In genomic region chr1:219467524-219467923, GRCh38 we compare ENCODE assay signal across 29 cellular contexts.
"Had no signal": no experiment of that assay in that cellular context is flagged by ENCODE, and none has a peak within 500 bp of the region (broad histone marks: within the 10 kb centered on the region; RNA-seq: fewer than 3 reads in every experiment).

No MANE protein-coding gene starts in this region.

- H3K36me3 ChIP-seq: ascending aorta, breast epithelium, esophagus muscularis mucosa, heart left ventricle, lower lobe of right lung, thoracic aorta, WERI-Rb-1 had no signal

- H3K4me1 ChIP-seq: ascending aorta, breast epithelium, esophagus muscularis mucosa, lower lobe of right lung had no signal

- H3K9ac ChIP-seq: SK-N-SH had no signal

- DNase-seq: activated CD4-positive, alpha-beta T cell treated with anti-CD3 and anti-CD28 coated beads, Interleukin-2, amount 50 U/mL, for 1 hour; activated CD8-positive, alpha-beta memory T cell treated with anti-CD3 and anti-CD28 coated beads, Interleukin-2, amount 10 ng/mL, durations not matched to agents 7 days and 5 days; activated CD8-positive, alpha-beta T cell treated with anti-CD3 and anti-CD28 coated beads, Interleukin-2, amount 10 ng/mL, durations not matched to agents 7 days and 5 days; activated gamma-delta T cell; activated naive CD4-positive, alpha-beta T cell treated with anti-CD3 and anti-CD28 coated beads, Interleukin-2, amount 10 ng/mL, durations not matched to agents 7 days and 5 days; activated naive CD8-positive, alpha-beta T cell treated with anti-CD3 and anti-CD28 coated beads, Interleukin-2, amount 10 ng/mL, durations not matched to agents 7 days and 5 days; central memory CD4-positive, alpha-beta T cell; dermis blood vessel endothelial cell; effector CD4-positive, alpha-beta T cell; heart left ventricle; lower lobe of right lung; mesendoderm; natural killer cell; posterior cingulate gyrus; right cardiac atrium; SK-N-SH; stimulated activated CD4-positive, alpha-beta T cell treated with anti-CD3 and anti-CD28 coated beads, Interleukin-15, amount 100 ng/mL, for 24 hours; stimulated activated CD4-positive, alpha-beta T cell treated with anti-CD3 and anti-CD28 coated beads, Interleukin-2, amount 100 ng/mL, for 24 hours; stimulated activated naive CD4-positive, alpha-beta T cell treated with Interleukin-2 at 50 U/mL for 16 hours; SW 1271; T-helper 9 cell; trophoblast cell; WERI-Rb-1 had no signal

- H3K9me3 ChIP-seq: ascending aorta, breast epithelium, esophagus muscularis mucosa, heart left ventricle, lower lobe of right lung, SK-N-SH, thoracic aorta had no signal

- H3K4me3 ChIP-seq: ascending aorta, breast epithelium, esophagus muscularis mucosa, heart left ventricle, lower lobe of right lung, thoracic aorta had no signal

- H3K27me3 ChIP-seq: ascending aorta, breast epithelium, esophagus muscularis mucosa, heart left ventricle had no signal

- H3K36me3 Mint-ChIP-seq: activated CD8-positive, alpha-beta memory T cell treated with anti-CD3 and anti-CD28 coated beads, Interleukin-2, amount 10 ng/mL, durations not matched to agents 7 days and 5 days; activated naive CD4-positive, alpha-beta T cell treated with anti-CD3 and anti-CD28 coated beads, Interleukin-2, amount 10 ng/mL, durations not matched to agents 7 days and 5 days; activated naive CD8-positive, alpha-beta T cell treated with anti-CD3 and anti-CD28 coated beads, Interleukin-2, amount 10 ng/mL, durations not matched to agents 7 days and 5 days; natural killer cell had no signal

- H3K27ac Mint-ChIP-seq: activated CD8-positive, alpha-beta memory T cell treated with anti-CD3 and anti-CD28 coated beads, Interleukin-2, amount 10 ng/mL, durations not matched to agents 7 days and 5 days; activated CD8-positive, alpha-beta T cell treated with anti-CD3 and anti-CD28 coated beads, Interleukin-2, amount 10 ng/mL, durations not matched to agents 7 days and 5 days; activated naive CD4-positive, alpha-beta T cell treated with anti-CD3 and anti-CD28 coated beads, Interleukin-2, amount 10 ng/mL, durations not matched to agents 7 days and 5 days; activated naive CD8-positive, alpha-beta T cell treated with anti-CD3 and anti-CD28 coated beads, Interleukin-2, amount 10 ng/mL, durations not matched to agents 7 days and 5 days; natural killer cell; T-helper 1 cell treated with Interleukin-12 subunit alpha and Interleukin-12 subunit beta and Interleukin-4 antibody, amounts not matched to agents 30 μg/mL and 1 μg/mL, for 36 hours had no signal

- H3K4me1 Mint-ChIP-seq: activated CD8-positive, alpha-beta memory T cell treated with anti-CD3 and anti-CD28 coated beads, Interleukin-2, amount 10 ng/mL, durations not matched to agents 7 days and 5 days; activated naive CD4-positive, alpha-beta T cell treated with anti-CD3 and anti-CD28 coated beads, Interleukin-2, amount 10 ng/mL, durations not matched to agents 7 days and 5 days; activated naive CD8-positive, alpha-beta T cell treated with anti-CD3 and anti-CD28 coated beads, Interleukin-2, amount 10 ng/mL, durations not matched to agents 7 days and 5 days; natural killer cell had no signal

- H3K9me3 Mint-ChIP-seq: activated naive CD4-positive, alpha-beta T cell treated with anti-CD3 and anti-CD28 coated beads, Interleukin-2, amount 10 ng/mL, durations not matched to agents 7 days and 5 days; activated naive CD8-positive, alpha-beta T cell treated with anti-CD3 and anti-CD28 coated beads, Interleukin-2, amount 10 ng/mL, durations not matched to agents 7 days and 5 days; T-helper 1 cell treated with Interleukin-12 subunit alpha and Interleukin-12 subunit beta and Interleukin-4 antibody, amounts not matched to agents 30 μg/mL and 1 μg/mL, for 36 hours had no signal

- H3K4me2 ChIP-seq: SK-N-SH had no signal

- ATAC-seq: activated CD4-positive, CD25-positive, alpha-beta regulatory T cell treated with anti-CD3 and anti-CD28 coated beads, Interleukin-2, amount 50 U/mL, for 24 hours; activated CD8-positive, alpha-beta memory T cell treated with anti-CD3 and anti-CD28 coated beads, Interleukin-2, amount 10 ng/mL, durations not matched to agents 7 days and 5 days; activated CD8-positive, alpha-beta T cell treated with anti-CD3 and anti-CD28 coated beads, Interleukin-2, amount 10 ng/mL, durations not matched to agents 7 days and 5 days; heart left ventricle; lower lobe of right lung; natural killer cell; right cardiac atrium had no signal

- H3K27me3 Mint-ChIP-seq: activated CD8-positive, alpha-beta memory T cell treated with anti-CD3 and anti-CD28 coated beads, Interleukin-2, amount 10 ng/mL, durations not matched to agents 7 days and 5 days; activated naive CD4-positive, alpha-beta T cell treated with anti-CD3 and anti-CD28 coated beads, Interleukin-2, amount 10 ng/mL, durations not matched to agents 7 days and 5 days; activated naive CD8-positive, alpha-beta T cell treated with anti-CD3 and anti-CD28 coated beads, Interleukin-2, amount 10 ng/mL, durations not matched to agents 7 days and 5 days had no signal

- H3K27ac ChIP-seq: ascending aorta, esophagus muscularis mucosa, heart left ventricle, lower lobe of right lung, thoracic aorta, WERI-Rb-1 had no signal

- H3K4me3 Mint-ChIP-seq: activated CD8-positive, alpha-beta memory T cell treated with anti-CD3 and anti-CD28 coated beads, Interleukin-2, amount 10 ng/mL, durations not matched to agents 7 days and 5 days; activated CD8-positive, alpha-beta T cell treated with anti-CD3 and anti-CD28 coated beads, Interleukin-2, amount 10 ng/mL, durations not matched to agents 7 days and 5 days; activated naive CD4-positive, alpha-beta T cell treated with anti-CD3 and anti-CD28 coated beads, Interleukin-2, amount 10 ng/mL, durations not matched to agents 7 days and 5 days; activated naive CD8-positive, alpha-beta T cell treated with anti-CD3 and anti-CD28 coated beads, Interleukin-2, amount 10 ng/mL, durations not matched to agents 7 days and 5 days; natural killer cell; T-helper 1 cell treated with Interleukin-12 subunit alpha and Interleukin-12 subunit beta and Interleukin-4 antibody, amounts not matched to agents 30 μg/mL and 1 μg/mL, for 36 hours had no signal
